In the genomic region with DNA sequence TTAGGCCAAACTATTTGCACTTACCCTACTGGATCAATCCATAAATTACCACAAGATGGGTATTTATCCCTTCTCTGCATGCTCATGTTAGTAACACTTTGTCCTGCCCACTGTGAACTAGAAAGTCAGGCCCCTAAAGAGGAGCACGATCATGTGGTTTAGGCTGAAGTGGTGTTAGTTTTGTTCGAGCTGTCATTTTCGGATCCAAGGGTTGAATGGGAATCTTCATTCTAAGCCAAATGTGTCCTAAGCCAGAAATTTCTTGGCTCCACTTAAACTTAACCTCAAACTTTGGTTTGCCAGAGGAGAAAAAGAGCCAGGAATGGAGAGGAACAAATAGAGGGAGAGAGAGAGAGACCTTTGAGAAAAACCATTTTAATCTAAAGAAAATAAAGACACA, we compare ENCODE assay signal across 23 cellular contexts.
DNase-seq lines count a peak whose midpoint lies in the region; ATAC-seq and TF ChIP-seq lines count a peak whose summit lies in the region.
"Had no signal": no experiment of that assay in that cellular context is flagged by ENCODE, and none has a peak within 500 bp of the region (broad histone marks: within the 10 kb centered on the region; RNA-seq: fewer than 3 reads in every experiment).

No MANE protein-coding gene starts in this region.

- DNase-seq in fibroblast of the conjunctiva (ENCODE audit: low read depth): peak; percentile 24
- DNase-seq in left lung: no peak
- peak; percentile 38 for DNase-seq in superior temporal gyrus (ENCODE audit: extremely low spot score)
- no peak for DNase-seq in effector CD4-positive, alpha-beta T cell
- no peak for DNase-seq in NCI-H1930 (lab: John Stamatoyannopoulos, UW)
- no peak for DNase-seq in NCI-H82 treated with DMSO at 0.1 percent for 48 hours (lab: John Stamatoyannopoulos, UW; ENCODE audit: unreplicated experiment)
- DNase-seq: activated CD4-positive, alpha-beta T cell treated with anti-CD3 and anti-CD28 coated beads for 4 hours; activated CD8-positive, alpha-beta memory T cell treated with anti-CD3 and anti-CD28 coated beads, Interleukin-2, amount 10 ng/mL, durations not matched to agents 7 days and 5 days; activated naive CD8-positive, alpha-beta T cell treated with anti-CD3 and anti-CD28 coated beads for 36 hours; DMS53; dorsolateral prefrontal cortex; IMR-90; mesendoderm; NCI-H1417; NCI-H69; SHP77 treated with DMSO at 0.1 percent for 48 hours; stimulated activated CD4-positive, alpha-beta T cell treated with anti-CD3 and anti-CD28 coated beads, Interleukin-4, amount 100 ng/mL, for 1 hour; stomach; T-cell; upper lobe of left lung had no signal

- TF ChIP-seq CTCF in brain (conservative IDR thresholded peaks at IDR 0.05) (no peak), left lung (IDR thresholded peaks at IDR 0.05) (no peak)

- no peaks in the 10 kb centered on the region for H3K36me3 ChIP-seq in left lung
- H3K36me3 ChIP-seq: stomach, upper lobe of left lung had no signal

- no peaks in the 10 kb centered on the region for H3K27me3 ChIP-seq in left lung
- H3K27me3 ChIP-seq: dorsolateral prefrontal cortex, stomach, upper lobe of left lung had no signal

- ATAC-seq in left lung: peak; percentile 21
- ATAC-seq: activated CD8-positive, alpha-beta memory T cell treated with anti-CD3 and anti-CD28 coated beads, Interleukin-2, amount 10 ng/mL, durations not matched to agents 7 days and 5 days; T-cell had no signal

- peak overlapping the region in 3 of 5 experiments; percentile 4 to 73 (median 42) for H3K27ac Mint-ChIP-seq in brain
- H3K27ac Mint-ChIP-seq: activated CD8-positive, alpha-beta memory T cell treated with anti-CD3 and anti-CD28 coated beads, Interleukin-2, amount 10 ng/mL, durations not matched to agents 7 days and 5 days; activated naive CD8-positive, alpha-beta T cell treated with anti-CD3 and anti-CD28 coated beads for 36 hours; progenitor cell of endocrine pancreas; T-cell had no signal

- no peaks in the 10 kb centered on the region for H3K27me3 Mint-ChIP-seq in brain
- H3K27me3 Mint-ChIP-seq: activated CD8-positive, alpha-beta memory T cell treated with anti-CD3 and anti-CD28 coated beads, Interleukin-2, amount 10 ng/mL, durations not matched to agents 7 days and 5 days; activated naive CD8-positive, alpha-beta T cell treated with anti-CD3 and anti-CD28 coated beads for 36 hours; progenitor cell of endocrine pancreas; T-cell had no signal

- no peaks in the 10 kb centered on the region for H3K4me1 ChIP-seq in left lung

- intact Hi-C loops in left lung (cut with DNase I): no loop called here

- peaks cover 47% of the 10 kb centered on the region for H3K4me1 Mint-ChIP-seq in brain
- H3K4me1 Mint-ChIP-seq: activated CD8-positive, alpha-beta memory T cell treated with anti-CD3 and anti-CD28 coated beads, Interleukin-2, amount 10 ng/mL, durations not matched to agents 7 days and 5 days; activated naive CD8-positive, alpha-beta T cell treated with anti-CD3 and anti-CD28 coated beads for 36 hours; T-cell had no signal

- no peak overlapping the region for H3K4me3 ChIP-seq in left lung
- H3K4me3 ChIP-seq: dorsolateral prefrontal cortex, stomach, upper lobe of left lung had no signal

- H3K36me3 Mint-ChIP-seq in brain: no peaks in the 10 kb centered on the region
- H3K36me3 Mint-ChIP-seq: activated CD8-positive, alpha-beta memory T cell treated with anti-CD3 and anti-CD28 coated beads, Interleukin-2, amount 10 ng/mL, durations not matched to agents 7 days and 5 days; activated naive CD8-positive, alpha-beta T cell treated with anti-CD3 and anti-CD28 coated beads for 36 hours; T-cell had no signal

- H3K4me3 Mint-ChIP-seq in brain: peak overlapping the region in 1 of 5 experiments; percentile 71
- H3K4me3 Mint-ChIP-seq: activated CD8-positive, alpha-beta memory T cell treated with anti-CD3 and anti-CD28 coated beads, Interleukin-2, amount 10 ng/mL, durations not matched to agents 7 days and 5 days; activated naive CD8-positive, alpha-beta T cell treated with anti-CD3 and anti-CD28 coated beads for 36 hours; T-cell had no signal

- peak overlapping the region in 1 of 2 donors; percentile 9 for H3K27ac ChIP-seq in left lung
- H3K27ac ChIP-seq: HL-60 had no signal

- H3K9me3 ChIP-seq in left lung: peaks cover 0 to 8% of the 10 kb centered on the region in 2 donors
- H3K9me3 ChIP-seq: stomach, upper lobe of left lung had no signal

- H3K9me3 Mint-ChIP-seq in brain: peaks cover 2 to 11% (median 5%) of the 10 kb centered on the region in 5 experiments

Comparison
In these comparisons a context has a peak if more than half of its experiments do, and no peak if none do; other contexts are left out.
1. DNase-seq: peak in fibroblast of the conjunctiva (single experiment) and superior temporal gyrus (single experiment); none in left lung (0 of 2), effector CD4-positive, alpha-beta T cell (single experiment), NCI-H1930 (0 of 2) and NCI-H82 treated with DMSO at 0.1 percent for 48 hours (single experiment).